Comparison of ENCODE assay signal across 9 cellular contexts in the genomic region with DNA sequence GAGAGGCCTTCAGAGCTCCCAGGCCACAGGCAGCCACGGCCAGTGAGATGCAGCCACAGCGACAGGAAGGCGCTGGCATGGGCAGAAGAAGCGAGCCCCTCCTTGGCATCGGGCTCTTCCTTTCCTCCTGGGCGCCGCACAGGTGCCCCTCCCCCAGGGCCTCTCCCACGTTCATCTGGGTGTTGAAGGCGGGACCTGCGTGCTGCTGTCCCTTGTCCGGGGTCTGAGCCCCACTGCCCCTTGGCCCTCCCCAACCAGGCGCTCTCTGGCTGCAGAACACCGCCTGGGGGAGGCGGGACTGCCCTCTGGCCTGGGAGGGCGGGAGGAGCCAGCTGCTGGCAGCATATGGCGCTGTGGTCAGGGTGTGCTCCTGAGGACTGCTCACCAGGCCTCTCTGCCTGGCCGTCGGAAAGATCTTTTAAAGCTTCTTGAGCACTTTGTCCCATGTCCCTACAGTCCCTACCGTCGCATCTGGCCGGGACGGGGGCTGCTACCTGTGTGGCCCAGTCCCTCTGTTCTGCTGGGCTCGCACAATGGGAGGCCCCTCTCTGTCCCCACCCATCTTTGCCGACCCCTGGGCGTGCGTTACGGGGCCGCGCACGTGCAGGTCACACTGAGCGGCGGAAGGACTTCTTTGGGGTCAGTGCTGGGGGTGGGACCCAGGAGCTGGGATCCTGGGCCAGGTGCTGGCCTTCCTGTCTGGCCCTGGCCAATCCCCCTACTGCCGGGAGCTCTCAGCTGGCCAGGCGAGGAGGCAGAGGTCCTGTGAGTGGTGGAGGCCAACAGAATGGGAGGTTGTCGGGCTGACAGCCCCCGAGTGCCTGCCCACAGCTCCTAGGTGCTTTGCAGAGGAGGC. TPM values are rescaled to one million over a fixed set of nuclear protein-coding genes. Genes with fewer than 3 reads are reported as not detected.
DNase-seq lines count a peak whose midpoint lies in the region; ATAC-seq and TF ChIP-seq lines count a peak whose summit lies in the region.
"Had no signal": no experiment of that assay in that cellular context is flagged by ENCODE, and none has a peak within 500 bp of the region (broad histone marks: within the 10 kb centered on the region; RNA-seq: fewer than 3 reads in every experiment).

No MANE protein-coding gene starts in this region.

- TF ChIP-seq CTCF in GM06990 (IDR thresholded peaks at IDR 0.05; ENCODE audit: insufficient read depth, low read length, poor library complexity, severe bottlenecking) (no peak), MCF 10A (IDR thresholded peaks at IDR 0.05; ENCODE audit: unreplicated experiment) (no peak), nephron (IDR thresholded peaks at IDR 0.05; ENCODE audit: unreplicated experiment in 3 of 3) (no peak)

- H3K9me3 Mint-ChIP-seq in MCF 10A (ENCODE audit: unreplicated experiment), result no peaks in the 10 kb centered on the region
- no peaks in the 10 kb centered on the region for H3K9me3 Mint-ChIP-seq in nephron

- H3K27ac Mint-ChIP-seq in MCF 10A (ENCODE audit: low read depth, unreplicated experiment) (no peak overlapping the region), nephron (peak overlapping the region in 2 of 3 experiments; percentile 52 to 63)

- CTCF ChIA-PET in MCF 10A (lab: Yijun Ruan, JAX), result interaction anchor here (0.6 to 1.4 kb wide), 4 partner anchors 8 to 30 kb away, joined by 3 to 6 read pairs (median 4); partner anchors contain the start of genes ARL16 and HGS

- intact Hi-C loops in MCF 10A (cut with micrococcal nuclease), result no loop called here

- no peaks in the 10 kb centered on the region for H3K27me3 ChIP-seq in GM06990 (replicated peaks; ENCODE audit: control insufficient read depth, insufficient read depth, low read length)

- DNase-seq in GM06990 (ENCODE audit: extremely low read depth, insufficient read length) (peak; percentile 19), NCI-H2196 treated with DMSO at 0.1 percent for 48 hours (lab: John Stamatoyannopoulos, UW; ENCODE audit: unreplicated experiment) (peak; percentile 88), MCF 10A (ENCODE audit: unreplicated experiment) (no peak), NCI-H1048 (lab: John Stamatoyannopoulos, UW) (no peak), foreskin melanocyte (no peak)

- H3K4me3 ChIP-seq in GM06990 (replicated peaks; ENCODE audit: low read depth, low read length), result peak overlapping the region; percentile 77; the same call in 1 of the 2 replicates

- H3K36me3 Mint-ChIP-seq in MCF 10A (ENCODE audit: insufficient read depth, unreplicated experiment) (peaks cover 40% of the 10 kb centered on the region), nephron (ENCODE audit: low read depth) (no peaks in the 10 kb centered on the region)

- ATAC-seq in GM18502 (IDR thresholded peaks at IDR 0.05; ENCODE audit: poor library complexity, unreplicated experiment) (no peak), GM21360 (IDR thresholded peaks at IDR 0.05; ENCODE audit: unreplicated experiment) (no peak)
- ATAC-seq: right cardiac atrium had no signal

- H3K27me3 Mint-ChIP-seq in MCF 10A (ENCODE audit: insufficient read depth, unreplicated experiment), result no peaks in the 10 kb centered on the region
- peaks cover 16% of the 10 kb centered on the region for H3K27me3 Mint-ChIP-seq in nephron (ENCODE audit: low read depth)

- peaks cover 4% of the 10 kb centered on the region for H3K36me3 ChIP-seq in GM06990 (ENCODE audit: control insufficient read depth, insufficient read depth, low read length)

- no TSS peak for BruUV-seq in MCF 10A (replicated peaks; lab: Mats Ljungman, UMichigan)

- peaks cover 6% of the 10 kb centered on the region for H3K4me1 Mint-ChIP-seq in MCF 10A (ENCODE audit: insufficient read depth, unreplicated experiment)
- peaks cover 14% of the 10 kb centered on the region for H3K4me1 Mint-ChIP-seq in nephron

- POLR2A ChIA-PET in MCF 10A (lab: Yijun Ruan, JAX), result interaction anchor here (0.5 to 6.0 kb wide), 8 partner anchors 9 to 290 kb away, joined by 3 to 63 read pairs (median 4); partner anchors contain the start of genes ARL16, HGS, MCRIP1 and MRPL12

- peak overlapping the region; percentile 84 for H3K4me3 Mint-ChIP-seq in MCF 10A (ENCODE audit: unreplicated experiment)
- H3K4me3 Mint-ChIP-seq in nephron, result peak overlapping the region; percentile 89 to 93 (median 89)

RNA-seq across cellular contexts. Expression of gene SLC25A10, which starts 1.7 kb away (rescaled TPM):
- 5.1 and 9.5 TPM in 2 replicates for total RNA-seq in MCF 10A (2022)

RNA-seq across cellular contexts. Expression of gene MRPL12, which starts 10.6 kb away (rescaled TPM):
- total RNA-seq in MCF 10A (2022), result 82.6 and 143 TPM in 2 replicates

RNA-seq across cellular contexts. Expression of gene HGS, which starts 30.0 kb away (rescaled TPM):
- 160 and 178 TPM in 2 replicates for total RNA-seq in MCF 10A (2022)

RNA-seq across cellular contexts. Expression of gene ARL16, which starts 30.2 kb away (rescaled TPM):
- total RNA-seq in MCF 10A (2022), result 34.8 and 38.6 TPM in 2 replicates

RNA-seq across cellular contexts. Expression of gene CCDC137, which starts 47.2 kb away (rescaled TPM):
- 23.9 and 27.1 TPM in 2 replicates for total RNA-seq in MCF 10A (2022)

Comparison
In these comparisons a context has a peak if more than half of its experiments do, and no peak if none do; other contexts are left out.
1. DNase-seq: peak in GM06990 (single experiment) and NCI-H2196 treated with DMSO at 0.1 percent for 48 hours (single experiment); none in MCF 10A (single experiment), NCI-H1048 (single experiment) and foreskin melanocyte (single experiment).